8 cellular contexts compared by ENCODE assay signal in genomic region chr3:30655187-30655812, GRCh38. TPM values are rescaled to one million over a fixed set of nuclear protein-coding genes. Genes with fewer than 3 reads are reported as not detected.
DNase-seq lines count a peak whose midpoint lies in the region; ATAC-seq and TF ChIP-seq lines count a peak whose summit lies in the region.

No MANE protein-coding gene starts in this region.

- peaks cover 11% of the 10 kb centered on the region for H3K4me1 ChIP-seq in mucosa of descending colon (ENCODE audit: low read depth)

- no peaks in the 10 kb centered on the region for H3K27me3 Mint-ChIP-seq in activated naive CD8-positive, alpha-beta T cell

- peaks cover 96% of the 10 kb centered on the region for H3K4me1 Mint-ChIP-seq in activated naive CD8-positive, alpha-beta T cell (ENCODE audit: low read depth)

- TF ChIP-seq CTCF in mucosa of descending colon (IDR thresholded peaks at IDR 0.05): no peak

- H3K9me3 Mint-ChIP-seq in activated naive CD8-positive, alpha-beta T cell (ENCODE audit: low read depth): peaks cover 5% of the 10 kb centered on the region

- peak overlapping the region; percentile 75 for H3K4me3 Mint-ChIP-seq in activated naive CD8-positive, alpha-beta T cell

- H3K4me3 ChIP-seq in mucosa of descending colon: no peak overlapping the region

- peak overlapping the region; percentile 96 for H3K27ac Mint-ChIP-seq in activated naive CD8-positive, alpha-beta T cell

- peak; percentile 68 for DNase-seq in HT1080 (ENCODE audit: low read depth)
- DNase-seq in mucosa of descending colon: no peak
- DNase-seq in SKM-1 (lab: John Stamatoyannopoulos, UW; ENCODE audit: unreplicated experiment): no peak
- DNase-seq in mucosa of gallbladder (ENCODE audit: low spot score): no peak
- no peak for DNase-seq in putamen (ENCODE audit: low spot score)

- no peaks in the 10 kb centered on the region for H3K9me3 ChIP-seq in mucosa of descending colon

- intact Hi-C loops in mucosa of descending colon (cut with DNase I, micrococcal nuclease): no loop called here

- peak; percentile 40 for ATAC-seq in GM19372 (IDR thresholded peaks at IDR 0.05; ENCODE audit: low read depth, unreplicated experiment)
- peak; percentile 56 for ATAC-seq in mucosa of descending colon
- no peak for ATAC-seq in GM18873 (IDR thresholded peaks at IDR 0.05; ENCODE audit: low FRiP score, unreplicated experiment)

- H3K36me3 Mint-ChIP-seq in activated naive CD8-positive, alpha-beta T cell: peaks cover 58% of the 10 kb centered on the region

- H3K36me3 ChIP-seq in mucosa of descending colon (ENCODE audit: low read depth): no peaks in the 10 kb centered on the region

RNA-seq across cellular contexts. Expression of gene TGFBR2, which starts 48.9 kb away (rescaled TPM):
- total RNA-seq in HT1080 (2014; rRNA removed; shearing (Covaris generic)): 76.6 and 98.3 TPM in 2 replicates
- 187 and 231 TPM in 2 replicates for polyA plus RNA-seq in HT1080 (2015; cell fraction: cytosol; rRNA removed)
- 149 and 155 TPM in 2 replicates for polyA plus RNA-seq in HT1080 (2015; cell fraction: nucleus; rRNA removed)
- total RNA-seq in mucosa of descending colon: 100 to 1,000 TPM in 1 of 3 donors, 10 to 100 TPM in 2; 39.0 to 134 (median 71.4) TPM
- 144 TPM for total RNA-seq in mucosa of gallbladder
